In genomic region chr19:15265849-15266248, GRCh38 we compare ENCODE assay signal across 10 cellular contexts. TPM values are rescaled to one million over a fixed set of nuclear protein-coding genes. Genes with fewer than 3 reads are reported as not detected.
A peak's percentile ranks its signal among the peaks of the same experiment; 100 is the strongest.
DNase-seq lines count a peak whose midpoint lies in the region; ATAC-seq, FAIRE-seq and TF ChIP-seq lines count a peak whose summit lies in the region.
"Had no signal": no experiment of that assay in that cellular context is flagged by ENCODE, and none has a peak within 500 bp of the region (broad histone marks: within the 10 kb centered on the region; RNA-seq: fewer than 3 reads in every experiment).

No MANE protein-coding gene starts in this region.

- no peaks in the 10 kb centered on the region for H3K27me3 Mint-ChIP-seq in activated CD4-positive, alpha-beta T cell treated with anti-CD3 and anti-CD28 coated beads, Interleukin-2, amount 10 ng/mL, durations not matched to agents 24 days and 14 days
- no peaks in the 10 kb centered on the region for H3K27me3 Mint-ChIP-seq in natural killer cell treated with Interleukin-12 subunit alpha and Interleukin-12 subunit beta and Interleukin-15 and Interleukin-18, amount 100 ng/mL, for 72 hours

- peak overlapping the region; percentile 29 for H3K27ac Mint-ChIP-seq in activated CD4-positive, alpha-beta T cell treated with anti-CD3 and anti-CD28 coated beads, Interleukin-2, amount 10 ng/mL, durations not matched to agents 24 days and 14 days
- no peak overlapping the region for H3K27ac Mint-ChIP-seq in natural killer cell treated with Interleukin-12 subunit alpha and Interleukin-12 subunit beta and Interleukin-15 and Interleukin-18, amount 100 ng/mL, for 72 hours

- no peak for ATAC-seq in natural killer cell treated with Interleukin-12 subunit alpha and Interleukin-12 subunit beta and Interleukin-15 and Interleukin-18, amount 100 ng/mL, for 72 hours
- no peak for ATAC-seq in GM21619 (IDR thresholded peaks at IDR 0.05; ENCODE audit: unreplicated experiment)

- H4K91ac ChIP-seq in mesenchymal stem cell (ENCODE audit: low read length), result no peak overlapping the region

- WGBS in mesenchymal stem cell, result 88% methylated on average over 8 of the region's 8 CpGs

- no peak overlapping the region for H3K23ac ChIP-seq in mesenchymal stem cell (ENCODE audit: low read length in 2 of 2)

- no peak for FAIRE-seq in D721Med (lab: Jason Lieb, UNC)

- peak overlapping the region in 1 of 2 experiments; percentile 14 for H3K18ac ChIP-seq in mesenchymal stem cell (ENCODE audit: low read depth in 1 of 2, low read length in 2 of 2)

- TF ChIP-seq CTCF in dorsolateral prefrontal cortex (IDR thresholded peaks at IDR 0.05 in 54 of 56, conservative IDR thresholded peaks at IDR 0.05 in 2 of 56; ENCODE audit: low read depth in 1 of 56, partially characterized antibody in 56 of 56) (peak in 31 of 56 donors; percentile 11 to 50 (median 26)), vagina (IDR thresholded peaks at IDR 0.05) (no peak), D721Med (IDR thresholded peaks at IDR 0.05; ENCODE audit: insufficient read depth, missing control alignments) (no peak)

- H3K27ac ChIP-seq in dorsolateral prefrontal cortex (peak overlapping the region; percentile 15 to 91 (median 75)), mesenchymal stem cell (ENCODE audit: low read length, poor library complexity, severe bottlenecking) (peak overlapping the region; percentile 72), vagina (peak overlapping the region; percentile 67)
- H3K27ac ChIP-seq: BLaER1, KMS-11 had no signal

- no peak overlapping the region for H2BK120ac ChIP-seq in mesenchymal stem cell (ENCODE audit: low read depth, low read length)

- no peak overlapping the region for H2AFZ ChIP-seq in mesenchymal stem cell (ENCODE audit: low read depth, low read length)

- H3K9me3 Mint-ChIP-seq in activated CD4-positive, alpha-beta T cell treated with anti-CD3 and anti-CD28 coated beads, Interleukin-2, amount 10 ng/mL, durations not matched to agents 24 days and 14 days, result no peaks in the 10 kb centered on the region
- no peaks in the 10 kb centered on the region for H3K9me3 Mint-ChIP-seq in natural killer cell treated with Interleukin-12 subunit alpha and Interleukin-12 subunit beta and Interleukin-15 and Interleukin-18, amount 100 ng/mL, for 72 hours

- no peaks in the 10 kb centered on the region for H3K27me3 ChIP-seq in dorsolateral prefrontal cortex
- no peaks in the 10 kb centered on the region for H3K27me3 ChIP-seq in mesenchymal stem cell (ENCODE audit: control insufficient read depth in 1 of 2, insufficient read depth in 1 of 2, low read length in 2 of 2)
- no peaks in the 10 kb centered on the region for H3K27me3 ChIP-seq in vagina
- H3K27me3 ChIP-seq: BLaER1 had no signal

- H3K36me3 Mint-ChIP-seq in activated CD4-positive, alpha-beta T cell treated with anti-CD3 and anti-CD28 coated beads, Interleukin-2, amount 10 ng/mL, durations not matched to agents 24 days and 14 days (ENCODE audit: low read depth), result peaks cover 63% of the 10 kb centered on the region
- peaks cover under 1% of the 10 kb centered on the region for H3K36me3 Mint-ChIP-seq in natural killer cell treated with Interleukin-12 subunit alpha and Interleukin-12 subunit beta and Interleukin-15 and Interleukin-18, amount 100 ng/mL, for 72 hours

- H3K4ac ChIP-seq in mesenchymal stem cell (ENCODE audit: low read depth in 1 of 2, low read length in 2 of 2), result no peak overlapping the region

- H4K8ac ChIP-seq in mesenchymal stem cell (ENCODE audit: low read length), result no peak overlapping the region

- H3K4me1 ChIP-seq in mesenchymal stem cell (ENCODE audit: control insufficient read depth, insufficient read depth, low read depth, low read length) (peaks cover 35% of the 10 kb centered on the region), vagina (peaks cover 57% of the 10 kb centered on the region)

- no peak for TF ChIP-seq POLR2A in vagina (IDR thresholded peaks at IDR 0.05)

- H2BK15ac ChIP-seq in mesenchymal stem cell (ENCODE audit: low read depth, poor library complexity, severe bottlenecking), result no peak overlapping the region

- peaks cover 78 to 84% of the 10 kb centered on the region in 2 experiments for H3K36me3 ChIP-seq in mesenchymal stem cell (ENCODE audit: control insufficient read depth in 1 of 2, insufficient read depth in 2 of 2, low read depth in 1 of 2, low read length in 2 of 2)
- H3K36me3 ChIP-seq in vagina, result peaks cover 0 to 50% of the 10 kb centered on the region in 2 donors

- peaks cover 15% of the 10 kb centered on the region for H3K79me1 ChIP-seq in mesenchymal stem cell (replicated peaks; ENCODE audit: low read length, poor library complexity, severe bottlenecking)

- peaks cover 2% of the 10 kb centered on the region for H3K4me1 Mint-ChIP-seq in activated CD4-positive, alpha-beta T cell treated with anti-CD3 and anti-CD28 coated beads, Interleukin-2, amount 10 ng/mL, durations not matched to agents 24 days and 14 days
- H3K4me1 Mint-ChIP-seq in natural killer cell treated with Interleukin-12 subunit alpha and Interleukin-12 subunit beta and Interleukin-15 and Interleukin-18, amount 100 ng/mL, for 72 hours (ENCODE audit: low read depth in 2 of 2), result peaks cover 19 to 35% of the 10 kb centered on the region in 2 donors

- H3K4me2 ChIP-seq in mesenchymal stem cell (ENCODE audit: low read length, poor library complexity, severe bottlenecking), result no peak overlapping the region
- H3K4me2 ChIP-seq: BLaER1, KMS-11 had no signal

- H3K9me3 ChIP-seq in mesenchymal stem cell (ENCODE audit: control insufficient read depth, low read length) (no peaks in the 10 kb centered on the region), vagina (no peaks in the 10 kb centered on the region)
- H3K9me3 ChIP-seq: BLaER1 had no signal

- no peak overlapping the region for H2AK5ac ChIP-seq in mesenchymal stem cell (ENCODE audit: low read length, severe bottlenecking)

- no peak overlapping the region for H2BK12ac ChIP-seq in mesenchymal stem cell (ENCODE audit: low read length in 2 of 2)

- intact Hi-C loops in activated CD4-positive, alpha-beta T cell treated with anti-CD3 and anti-CD28 coated beads, Interleukin-2, amount 10 ng/mL, durations not matched to agents 24 days and 14 days (cut with micrococcal nuclease), result loop anchor here (2.0 kb wide), 1 partner anchor 113 kb away; the partner anchor contains the start of gene AKAP8
- intact Hi-C loops in dorsolateral prefrontal cortex (cut with DNase I), result loop anchor here (1.0 to 5.0 kb wide), 8 partner anchors 15 to 291 kb away; partner anchors contain the start of genes AKAP8 (in 1 of the 2) and BRD4 (in 1 of the 2)
- intact Hi-C loops in vagina (cut with DNase I), result loop anchor here (2.0 to 10.0 kb wide), 4 partner anchors 15 to 289 kb away; partner anchors contain the start of gene BRD4

- H3K4me3 ChIP-seq in dorsolateral prefrontal cortex (peak overlapping the region in 14 of 59 donors; percentile 2 to 25 (median 11)), mesenchymal stem cell (ENCODE audit: insufficient read depth in 1 of 2, low read depth in 1 of 2, low read length in 2 of 2) (peak overlapping the region in 1 of 2 experiments; percentile 52), vagina (no peak overlapping the region)
- H3K4me3 ChIP-seq: BLaER1 had no signal

- no peak overlapping the region for H3K14ac ChIP-seq in mesenchymal stem cell (ENCODE audit: low read length in 2 of 2)

- no peak overlapping the region for H3K4me3 Mint-ChIP-seq in activated CD4-positive, alpha-beta T cell treated with anti-CD3 and anti-CD28 coated beads, Interleukin-2, amount 10 ng/mL, durations not matched to agents 24 days and 14 days
- H3K4me3 Mint-ChIP-seq in natural killer cell treated with Interleukin-12 subunit alpha and Interleukin-12 subunit beta and Interleukin-15 and Interleukin-18, amount 100 ng/mL, for 72 hours, result no peak overlapping the region

- peak overlapping the region; percentile 24 for H3K9ac ChIP-seq in mesenchymal stem cell (ENCODE audit: low read length)
- H3K9ac ChIP-seq: BLaER1, KMS-11 had no signal

- H2BK5ac ChIP-seq in mesenchymal stem cell (ENCODE audit: low read depth, low read length, poor library complexity, severe bottlenecking), result no peak overlapping the region

- DNase-seq in activated CD4-positive, alpha-beta T cell treated with anti-CD3 and anti-CD28 coated beads, Interleukin-2, amount 10 ng/mL, durations not matched to agents 24 days and 14 days, result no peak
- no peak for DNase-seq in activated CD4-positive, alpha-beta T cell treated with anti-CD3 and anti-CD28 coated beads, Interleukin-2, amount 50 U/mL, for 48 hours
- DNase-seq in dorsolateral prefrontal cortex (peak; percentile 73 to 94 (median 92)), mesenchymal stem cell (no peak), vagina (ENCODE audit: extremely low spot score in 2 of 2) (no peak), D721Med (ENCODE audit: insufficient read length, low spot score) (no peak)
- DNase-seq in natural killer cell treated with Interleukin-12 subunit alpha and Interleukin-12 subunit beta and Interleukin-15 and Interleukin-18, amount 100 ng/mL, for 72 hours (ENCODE audit: low spot score), result no peak

RNA-seq across cellular contexts. Expression of gene EPHX3, which starts 33.6 kb away (rescaled TPM):
- 0.09 and 0.16 TPM in 2 replicates for total RNA-seq in activated CD4-positive, alpha-beta T cell treated with anti-CD3 and anti-CD28 coated beads, Interleukin-2, amount 10 ng/mL, durations not matched to agents 24 days and 14 days
- 1 to 10 TPM in 1 of 120 experiments, under 1 TPM in 39, not detected in 80; 0.20 to 1.3 (median 0.42) TPM for total RNA-seq in dorsolateral prefrontal cortex
- 0.01 TPM for polyA plus RNA-seq in mesenchymal stem cell (2013, experiment 1 of 2)
- not detected for polyA plus RNA-seq in mesenchymal stem cell (2013, experiment 2 of 2)
- total RNA-seq in vagina, result 14.0 TPM
- total RNA-seq in natural killer cell treated with Interleukin-12 subunit alpha and Interleukin-12 subunit beta and Interleukin-15 and Interleukin-18, amount 100 ng/mL, for 72 hours, result 1 to 10 TPM in 1 of 2 donors, under 1 TPM in 1; 0.81 to 1.0 TPM

Comparison
In these comparisons a context has a peak if more than half of its experiments do, and no peak if none do; other contexts are left out.
1. DNase-seq: peak in dorsolateral prefrontal cortex (10 of 10); none in activated CD4-positive, alpha-beta T cell treated with anti-CD3 and anti-CD28 coated beads, Interleukin-2, amount 10 ng/mL, durations not matched to agents 24 days and 14 days (single experiment), activated CD4-positive, alpha-beta T cell treated with anti-CD3 and anti-CD28 coated beads, Interleukin-2, amount 50 U/mL, for 48 hours (0 of 2), mesenchymal stem cell (single experiment), vagina (0 of 2), natural killer cell treated with Interleukin-12 subunit alpha and Interleukin-12 subunit beta and Interleukin-15 and Interleukin-18, amount 100 ng/mL, for 72 hours (single experiment) and D721Med (single experiment).
2. CTCF ChIP-seq: peak in dorsolateral prefrontal cortex (31 of 56); none in vagina (0 of 3) and D721Med (single experiment).
3. Peak in every context shown above with its lines, with median percentiles within 50 percentile points of each other: H3K27ac ChIP-seq.